Comparison of ENCODE assay signal across 12 cellular contexts in the genomic region with DNA sequence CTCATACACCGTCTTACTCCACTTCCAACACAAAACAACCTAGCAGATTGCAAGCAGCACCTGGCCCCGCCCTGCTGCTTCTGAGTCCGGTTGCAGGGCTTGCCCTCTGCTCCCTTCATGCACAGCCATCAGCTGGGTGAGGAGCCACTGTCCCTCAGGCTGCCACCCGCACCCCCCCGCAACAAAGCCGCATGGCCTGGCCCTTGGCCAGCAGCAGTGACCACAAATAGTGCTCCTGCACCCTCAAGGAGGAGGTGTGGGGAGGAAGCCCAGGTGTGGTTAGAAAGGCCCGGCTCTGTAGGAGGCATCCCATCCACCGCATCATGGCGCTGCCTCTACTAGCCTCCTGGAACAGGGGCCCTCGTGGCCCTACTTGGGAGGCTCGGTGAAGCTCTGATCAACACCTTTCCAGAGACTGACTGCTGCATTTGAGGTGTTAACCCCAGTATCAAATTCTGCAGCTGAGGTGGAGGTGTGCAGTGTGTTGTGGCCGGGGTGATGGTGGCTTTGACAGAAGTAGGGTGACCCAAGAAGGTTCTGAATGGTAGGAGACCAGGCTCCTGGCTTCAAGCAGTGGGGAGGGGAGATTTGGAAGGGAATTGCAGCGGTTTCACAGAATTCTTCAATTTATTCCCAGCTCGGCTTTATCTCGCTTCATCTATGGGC.
"Had no signal": no experiment of that assay in that cellular context is flagged by ENCODE, and none has a peak within 500 bp of the region (broad histone marks: within the 10 kb centered on the region; RNA-seq: fewer than 3 reads in every experiment).

No MANE protein-coding gene starts in this region.

- H3K27me3 ChIP-seq: brain microvascular endothelial cell, gastrocnemius medialis, tibial artery had no signal

- DNase-seq: activated CD4-positive, alpha-beta T cell treated with anti-CD3 and anti-CD28 coated beads, Interleukin-2, amount 50 U/mL, for 4 hours; activated naive CD4-positive, alpha-beta T cell treated with anti-CD3 and anti-CD28 coated beads for 36 hours; aorta; brain microvascular endothelial cell; cortex of kidney; gastrocnemius medialis; lower lobe of right lung; retina; stimulated activated CD4-positive, alpha-beta T cell treated with anti-CD3 and anti-CD28 coated beads, Interleukin-2, amount 100 ng/mL, for 24 hours; stimulated activated naive CD8-positive, alpha-beta T cell treated with anti-CD3 and anti-CD28 coated beads, Interleukin-15, Interleukin-2, amounts not matched to agents 100 U/mL and 50 U/mL, for 24 hours; tibial artery had no signal

- ATAC-seq: gastrocnemius medialis; heart left ventricle; stimulated activated naive CD8-positive, alpha-beta T cell treated with anti-CD3 and anti-CD28 coated beads, Interleukin-15, Interleukin-2, amounts not matched to agents 100 U/mL and 50 U/mL, for 24 hours had no signal

- H3K36me3 ChIP-seq: brain microvascular endothelial cell, gastrocnemius medialis, lower lobe of right lung, tibial artery had no signal

- H3K4me3 ChIP-seq: gastrocnemius medialis, heart left ventricle, lower lobe of right lung, tibial artery had no signal

- H3K4me1 ChIP-seq: lower lobe of right lung had no signal

- H3K9me3 ChIP-seq: gastrocnemius medialis, heart left ventricle, lower lobe of right lung, tibial artery had no signal

- H3K27ac ChIP-seq: brain microvascular endothelial cell, gastrocnemius medialis, heart left ventricle, lower lobe of right lung, tibial artery had no signal
